Comparison of ENCODE assay signal across 8 cellular contexts in genomic region chr9:88988796-88989641, GRCh38. TPM values are rescaled to one million over a fixed set of nuclear protein-coding genes. Genes with fewer than 3 reads are reported as not detected.
DNase-seq lines count a peak whose midpoint lies in the region; ATAC-seq and TF ChIP-seq lines count a peak whose summit lies in the region.

No MANE protein-coding gene starts in this region.

- CTCF ChIA-PET in CD8-positive, alpha-beta memory T cell (lab: Charles Lee): no interaction called here

- POLR2A ChIA-PET in CD8-positive, alpha-beta memory T cell (lab: Charles Lee): interaction anchor here (0.8 kb wide), 1 partner anchor 513 kb away, joined by 3 read pairs; no protein-coding TSS in a partner anchor

- H3K36me3 ChIP-seq in lower lobe of right lung (no peaks in the 10 kb centered on the region), SJCRH30 (no peaks in the 10 kb centered on the region)
- H3K36me3 ChIP-seq in CD8-positive, alpha-beta memory T cell (ENCODE audit: insufficient read depth, low read length): no peaks in the 10 kb centered on the region

- DNase-seq in AG10803 (ENCODE audit: low read depth) (peak; percentile 79), H4 (ENCODE audit: low spot score) (peak; percentile 35), lower lobe of right lung (no peak), GF-D8 (lab: John Stamatoyannopoulos, UW) (no peak), NCI-H2196 treated with DMSO at 0.1 percent for 48 hours (lab: John Stamatoyannopoulos, UW; ENCODE audit: unreplicated experiment) (no peak), SJCRH30 (no peak)
- DNase-seq in CD8-positive, alpha-beta memory T cell: no peak

- no peak overlapping the region for H3K27ac Mint-ChIP-seq in activated T-helper 17 cell treated with anti-CD3 and anti-CD28 coated beads, Interleukin-2, amount 50 U/mL, for 72 hours
- H3K27ac Mint-ChIP-seq in CD8-positive, alpha-beta memory T cell: peak overlapping the region in 2 of 8 donors; percentile 7 to 77

- no peak for TF ChIP-seq CTCF in AG10803 (conservative IDR thresholded peaks at IDR 0.05; ENCODE audit: low read length)
- TF ChIP-seq CTCF in lower lobe of right lung (IDR thresholded peaks at IDR 0.05): no peak

- intact Hi-C loops in lower lobe of right lung (cut with DNase I): no loop called here

- H3K4me1 ChIP-seq in lower lobe of right lung (peaks cover 21% of the 10 kb centered on the region), SJCRH30 (no peaks in the 10 kb centered on the region)
- H3K4me1 ChIP-seq in CD8-positive, alpha-beta memory T cell (ENCODE audit: insufficient read depth, low read length): peaks cover 13% of the 10 kb centered on the region

- peaks cover 3% of the 10 kb centered on the region for H3K9me3 Mint-ChIP-seq in activated T-helper 17 cell treated with anti-CD3 and anti-CD28 coated beads, Interleukin-2, amount 50 U/mL, for 72 hours
- no peaks in the 10 kb centered on the region for H3K9me3 Mint-ChIP-seq in CD8-positive, alpha-beta memory T cell

- H3K27me3 ChIP-seq in lower lobe of right lung (ENCODE audit: low read depth) (peaks cover 11% of the 10 kb centered on the region), SJCRH30 (peaks cover 3% of the 10 kb centered on the region; the same call in 1 of the 2 replicates)
- H3K27me3 ChIP-seq in CD8-positive, alpha-beta memory T cell (ENCODE audit: insufficient read depth, low read length, poor library complexity, severe bottlenecking): peaks cover 6% of the 10 kb centered on the region

- H3K4me3 ChIP-seq in AG10803 (ENCODE audit: low read length) (0 out of 2 replicates have a peak overlapping the region, but pooled peaks have one; percentile 21), lower lobe of right lung (no peak overlapping the region), SJCRH30 (no peak overlapping the region)
- H3K4me3 ChIP-seq in CD8-positive, alpha-beta memory T cell (ENCODE audit: low read length): no peak overlapping the region

- H3K36me3 Mint-ChIP-seq in activated T-helper 17 cell treated with anti-CD3 and anti-CD28 coated beads, Interleukin-2, amount 50 U/mL, for 72 hours (ENCODE audit: low read depth): no peaks in the 10 kb centered on the region
- H3K36me3 Mint-ChIP-seq in CD8-positive, alpha-beta memory T cell: no peaks in the 10 kb centered on the region

- peak overlapping the region; percentile 14 for H3K27ac ChIP-seq in lower lobe of right lung
- no peak overlapping the region for H3K27ac ChIP-seq in SJCRH30
- no peak overlapping the region for H3K27ac ChIP-seq in CD8-positive, alpha-beta memory T cell (ENCODE audit: low read depth, low read length)

- H3K4me3 Mint-ChIP-seq in activated T-helper 17 cell treated with anti-CD3 and anti-CD28 coated beads, Interleukin-2, amount 50 U/mL, for 72 hours: peak overlapping the region; percentile 43
- H3K4me3 Mint-ChIP-seq in CD8-positive, alpha-beta memory T cell: peak overlapping the region in 3 of 7 donors; percentile 8 to 25 (median 8)

- peaks cover 8% of the 10 kb centered on the region for H3K4me1 Mint-ChIP-seq in activated T-helper 17 cell treated with anti-CD3 and anti-CD28 coated beads, Interleukin-2, amount 50 U/mL, for 72 hours
- H3K4me1 Mint-ChIP-seq in CD8-positive, alpha-beta memory T cell: peaks cover 4 to 26% (median 23%) of the 10 kb centered on the region in 3 donors

- peaks cover 58% of the 10 kb centered on the region for H3K27me3 Mint-ChIP-seq in activated T-helper 17 cell treated with anti-CD3 and anti-CD28 coated beads, Interleukin-2, amount 50 U/mL, for 72 hours
- peaks cover 24 to 57% of the 10 kb centered on the region in 2 donors for H3K27me3 Mint-ChIP-seq in CD8-positive, alpha-beta memory T cell

- ATAC-seq in activated T-helper 17 cell treated with anti-CD3 and anti-CD28 coated beads, Interleukin-2, amount 50 U/mL, for 72 hours (replicated peaks): peak; percentile 85
- ATAC-seq in lower lobe of right lung: peak in 1 of 2 donors; percentile 9

- H3K9me3 ChIP-seq in lower lobe of right lung (no peaks in the 10 kb centered on the region), SJCRH30 (replicated peaks) (no peaks in the 10 kb centered on the region)
- H3K9me3 ChIP-seq in CD8-positive, alpha-beta memory T cell (ENCODE audit: low read length): no peaks in the 10 kb centered on the region

RNA-seq across cellular contexts. Expression of gene S1PR3, which starts 2.2 kb away (rescaled TPM):
- total RNA-seq in H4 (2014; rRNA removed; shearing (Covaris generic)): 34.8 and 44.8 TPM in 2 replicates
- total RNA-seq in activated T-helper 17 cell treated with anti-CD3 and anti-CD28 coated beads, Interleukin-2, amount 50 U/mL, for 72 hours: not detected
- total RNA-seq in lower lobe of right lung: 10.0 TPM
- not detected in 2 replicates for total RNA-seq in SJCRH30 (2014; rRNA removed; shearing (Covaris generic))
- total RNA-seq in CD8-positive, alpha-beta memory T cell: under 1 TPM; 0.80 to 0.90 TPM
- not detected for polyA plus RNA-seq in CD8-positive, alpha-beta memory T cell

Comparison
In these comparisons a context has a peak if more than half of its experiments do, and no peak if none do; other contexts are left out.
1. DNase-seq: peak in AG10803 (single experiment) and H4 (single experiment); none in lower lobe of right lung (single experiment), GF-D8 (single experiment), NCI-H2196 treated with DMSO at 0.1 percent for 48 hours (single experiment), SJCRH30 (0 of 2) and CD8-positive, alpha-beta memory T cell (0 of 5).